8 cellular contexts compared by ENCODE assay signal in the genomic region with DNA sequence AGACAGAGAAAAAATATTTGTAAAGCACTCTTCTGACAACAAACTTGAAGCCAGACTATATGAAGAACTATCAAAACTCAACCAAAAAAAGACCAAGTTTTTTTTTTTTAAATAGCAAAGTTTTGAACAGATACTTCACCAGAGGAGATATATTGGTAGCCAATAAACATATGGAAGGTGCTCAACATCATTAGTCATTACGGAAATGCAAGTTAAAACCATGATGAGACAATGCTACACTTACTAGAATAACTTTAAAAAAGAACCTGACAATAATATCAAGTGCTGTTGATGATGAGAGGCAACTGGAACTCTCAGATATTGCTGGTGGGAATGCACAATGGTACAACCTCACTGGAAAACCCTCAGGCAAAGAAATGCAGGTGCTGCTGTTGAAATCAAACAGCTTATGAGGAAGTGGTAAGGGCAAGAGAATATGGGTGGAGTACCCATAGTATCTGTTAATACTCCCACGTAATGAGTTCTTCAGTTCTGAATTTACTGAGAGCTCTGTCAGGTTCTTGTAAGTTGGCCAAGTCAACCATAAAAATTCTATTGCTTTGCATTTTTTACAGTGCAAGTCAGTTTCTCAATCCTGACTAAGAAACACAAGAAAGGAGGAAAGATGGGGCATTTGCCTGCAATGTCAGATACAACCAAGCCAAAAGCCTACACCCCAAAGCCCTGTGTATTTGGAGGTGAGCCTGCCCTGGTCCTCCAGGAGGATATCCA.
DNase-seq lines count a peak whose midpoint lies in the region; ATAC-seq, FAIRE-seq and TF ChIP-seq lines count a peak whose summit lies in the region.

No MANE protein-coding gene starts in this region.

- H3K27ac Mint-ChIP-seq in chondrocyte (ENCODE audit: unreplicated experiment) = no peak overlapping the region

- H3K4me1 Mint-ChIP-seq in chondrocyte (ENCODE audit: low read depth) = peaks cover 8% of the 10 kb centered on the region

- no peak overlapping the region for H3K4me3 ChIP-seq in choroid plexus epithelial cell (ENCODE audit: low read depth, low read length)

- peaks cover 6% of the 10 kb centered on the region for H3K9me3 Mint-ChIP-seq in chondrocyte (ENCODE audit: low read depth)

- peaks cover 11% of the 10 kb centered on the region for H3K27me3 Mint-ChIP-seq in chondrocyte (ENCODE audit: low read depth)

- FAIRE-seq in frontal cortex (lab: Jason Lieb, UNC) = no peak

- ATAC-seq in GM21515 (IDR thresholded peaks at IDR 0.05; ENCODE audit: unreplicated experiment) = peak; percentile 89

- H3K4me3 Mint-ChIP-seq in chondrocyte (ENCODE audit: unreplicated experiment) = no peak overlapping the region

- DNase-seq in GM03348 (ENCODE audit: low spot score) = peak; percentile 67
- peak; percentile 83 to 86 for DNase-seq in Kasumi-1 (lab: John Stamatoyannopoulos, UW)
- peak; percentile 65 for DNase-seq in choroid plexus epithelial cell (ENCODE audit: low read depth)
- no peak for DNase-seq in NCI-H748 (lab: John Stamatoyannopoulos, UW; ENCODE audit: unreplicated experiment)
- no peak for DNase-seq in chondrocyte (ENCODE audit: low spot score)
- DNase-seq in frontal cortex (ENCODE audit: low spot score in 2 of 2) = no peak
- no peak for DNase-seq in NCI-H2227 (lab: John Stamatoyannopoulos, UW; ENCODE audit: unreplicated experiment)

- TF ChIP-seq CTCF in choroid plexus epithelial cell (conservative IDR thresholded peaks at IDR 0.05; ENCODE audit: low read depth, low read length) (no peak), chondrocyte (IDR thresholded peaks at IDR 0.05) (no peak)

- no peaks in the 10 kb centered on the region for H3K36me3 Mint-ChIP-seq in chondrocyte (ENCODE audit: low read depth)

Comparison
In these comparisons a context has a peak if more than half of its experiments do, and no peak if none do; other contexts are left out.
1. DNase-seq: peak in GM03348 (single experiment), Kasumi-1 (2 of 2) and choroid plexus epithelial cell (single experiment); none in NCI-H748 (single experiment), chondrocyte (single experiment), frontal cortex (0 of 2) and NCI-H2227 (single experiment).